Comparison of ENCODE assay signal across 11 cellular contexts in the genomic region with DNA sequence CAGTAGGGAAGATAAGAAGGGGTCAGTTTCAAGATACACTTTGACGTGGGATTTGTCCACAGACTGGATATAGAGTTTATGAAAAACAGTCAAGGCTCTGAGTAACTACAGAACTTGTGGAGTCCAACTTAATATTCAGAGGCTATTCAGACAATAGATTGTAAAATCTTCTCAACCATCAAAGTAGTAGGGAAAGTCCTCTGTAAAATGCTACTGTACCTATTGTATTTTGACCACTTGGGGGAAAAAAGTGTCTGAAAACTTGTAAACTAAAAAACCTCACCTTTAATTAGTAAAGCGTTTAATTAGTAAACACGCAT. TPM values are rescaled to one million over a fixed set of nuclear protein-coding genes. Genes with fewer than 3 reads are reported as not detected.
A peak's percentile ranks its signal among the peaks of the same experiment; 100 is the strongest.
DNase-seq lines count a peak whose midpoint lies in the region; ATAC-seq, FAIRE-seq and TF ChIP-seq lines count a peak whose summit lies in the region.
"Had no signal": no experiment of that assay in that cellular context is flagged by ENCODE, and none has a peak within 500 bp of the region (broad histone marks: within the 10 kb centered on the region; RNA-seq: fewer than 3 reads in every experiment).

No MANE protein-coding gene starts in this region.

- no peak for DNase-seq in T-helper 1 cell
- no peak for DNase-seq in Karpas-422
- no peak for DNase-seq in GM12878 (ENCODE audit: low read depth, low spot score)
- no peak for DNase-seq in gastrocnemius medialis
- DNase-seq in colonic mucosa, result no peak
- no peak for DNase-seq in ecto neural progenitor cell (ENCODE audit: low spot score)
- DNase-seq: kidney glomerular epithelial cell; stimulated activated naive CD4-positive, alpha-beta T cell treated with Interleukin-2 at 50 U/mL for 16 hours had no signal

- BruUV-seq in GM12878 (replicated peaks; lab: Mats Ljungman, UMichigan), result no TSS peak

- ATAC-seq in GM12878, result no peak
- ATAC-seq in gastrocnemius medialis, result no peak
- ATAC-seq in GM18909 (IDR thresholded peaks at IDR 0.05; ENCODE audit: poor library complexity, unreplicated experiment), result no peak

- H3K9me3 ChIP-seq in Karpas-422 (ENCODE audit: low read length) (no peaks in the 10 kb centered on the region), GM12878 (replicated peaks; ENCODE audit: control insufficient read depth, insufficient read depth, low read length) (no peaks in the 10 kb centered on the region), gastrocnemius medialis (no peaks in the 10 kb centered on the region), colonic mucosa (no peaks in the 10 kb centered on the region)

- WGBS in GM12878 (ENCODE audit: insufficient coverage, insufficient replicate concordance, low lambda C conversion rate, missing lambda C conversion rate), result 0% methylated on average over 3 of the region's 3 CpGs

- H3K79me2 ChIP-seq in Karpas-422 (ENCODE audit: low read length), result peaks cover 98% of the 10 kb centered on the region
- peaks cover 96% of the 10 kb centered on the region for H3K79me2 ChIP-seq in GM12878 (ENCODE audit: control insufficient read depth, insufficient read depth, low read length)

- no peak for TF ChIP-seq EP300 in GM12878 (IDR thresholded peaks at IDR 0.05; ENCODE audit: borderline replicate concordance in 1 of 2, control insufficient read depth in 1 of 2, low read depth in 2 of 2, low read length in 2 of 2)

- no peak for TF ChIP-seq POLR2A in GM12878 (IDR thresholded peaks at IDR 0.05; ENCODE audit: low read depth, low read length)
- TF ChIP-seq POLR2A in gastrocnemius medialis (IDR thresholded peaks at IDR 0.05), result no peak

- H3K9me3 Mint-ChIP-seq in T-helper 1 cell treated with Interleukin-12 subunit alpha and Interleukin-12 subunit beta and Interleukin-4 antibody, amounts not matched to agents 30 μg/mL and 1 μg/mL, for 36 hours, result no peaks in the 10 kb centered on the region

- no peak overlapping the region for H3K9ac ChIP-seq in Karpas-422 (ENCODE audit: low read length)
- peak overlapping the region; percentile 28 for H3K9ac ChIP-seq in GM12878 (ENCODE audit: control insufficient read depth, insufficient read depth, low read length)
- peak overlapping the region in 1 of 2 donors; percentile 37 for H3K9ac ChIP-seq in colonic mucosa (ENCODE audit: low read depth in 2 of 2, low read length in 2 of 2)

- no peak for FAIRE-seq in GM12878 (lab: Jason Lieb, UNC)

- H3K36me3 ChIP-seq in Karpas-422 (ENCODE audit: insufficient read depth, low read length), result peaks cover 5% of the 10 kb centered on the region; the same call in 1 of the 2 replicates
- H3K36me3 ChIP-seq in GM12878 (ENCODE audit: control insufficient read depth in 2 of 2, insufficient read depth in 2 of 2, low read length in 1 of 2), result peaks cover 1 to 5% of the 10 kb centered on the region in 2 experiments; a peak in 2 of 4 replicates
- no peaks in the 10 kb centered on the region for H3K36me3 ChIP-seq in gastrocnemius medialis
- H3K36me3 ChIP-seq in colonic mucosa, result no peaks in the 10 kb centered on the region

- no peak for TF ChIP-seq RAD21 in GM12878 (IDR thresholded peaks at IDR 0.05; ENCODE audit: insufficient read depth, low read depth, low read length)

- SMC1A ChIA-PET in GM12878 (lab: Charles Lee; ENCODE audit: uncharacterized antibody, unreplicated experiment), result interaction anchor here (1.1 to 5.7 kb wide), 11 partner anchors 7 to 112 kb away, joined by 3 to 67 read pairs (median 12); a partner anchor contains a TSS

- peak overlapping the region; percentile 71 for H3K27ac Mint-ChIP-seq in T-helper 1 cell treated with Interleukin-12 subunit alpha and Interleukin-12 subunit beta and Interleukin-4 antibody, amounts not matched to agents 30 μg/mL and 1 μg/mL, for 36 hours

- H4K20me1 ChIP-seq in Karpas-422 (ENCODE audit: insufficient read depth, low read depth, low read length) (peaks cover 40% of the 10 kb centered on the region), GM12878 (ENCODE audit: control insufficient read depth, insufficient read depth) (peaks cover 7% of the 10 kb centered on the region)

- H3K4me2 ChIP-seq in Karpas-422 (ENCODE audit: low read depth, low read length, poor library complexity, severe bottlenecking), result no peak overlapping the region
- peak overlapping the region; percentile 78 for H3K4me2 ChIP-seq in GM12878 (ENCODE audit: control insufficient read depth, insufficient read depth)

- peaks cover 30% of the 10 kb centered on the region for H3K36me3 Mint-ChIP-seq in T-helper 1 cell treated with Interleukin-12 subunit alpha and Interleukin-12 subunit beta and Interleukin-4 antibody, amounts not matched to agents 30 μg/mL and 1 μg/mL, for 36 hours (ENCODE audit: low read depth)

- in situ Hi-C loops in GM12878 (cut with MboI), result no loop called here
- in situ Hi-C loops in gastrocnemius medialis (cut with MboI; ENCODE audit: low sequenced_read_pairs in 4 of 4), result no loop called here

- H3K4me3 ChIP-seq in Karpas-422 (ENCODE audit: low read length) (no peak overlapping the region), GM12878 (peak overlapping the region; percentile 66), gastrocnemius medialis (no peak overlapping the region), colonic mucosa (no peak overlapping the region)

- TF ChIP-seq CTCF in GM12878 (IDR thresholded peaks at IDR 0.05 in 2 of 3, conservative IDR thresholded peaks at IDR 0.05 in 1 of 3; ENCODE audit: control insufficient read depth in 2 of 3, extremely low read depth in 1 of 3, insufficient read depth in 1 of 3, low read depth in 3 of 3, low read length in 3 of 3), result no peak
- TF ChIP-seq CTCF in gastrocnemius medialis (IDR thresholded peaks at IDR 0.05 in 4 of 5, conservative IDR thresholded peaks at IDR 0.05 in 1 of 5), result no peak
- no peak for TF ChIP-seq CTCF in colonic mucosa (IDR thresholded peaks at IDR 0.05)

- H3K4me1 ChIP-seq in Karpas-422 (ENCODE audit: low read length), result peaks cover 76% of the 10 kb centered on the region
- H3K4me1 ChIP-seq in GM12878 (ENCODE audit: control insufficient read depth, insufficient read depth, low read length), result peaks cover 31% of the 10 kb centered on the region
- H3K4me1 ChIP-seq in gastrocnemius medialis, result peaks cover 87 to 94% of the 10 kb centered on the region in 2 donors
- peaks cover 29% of the 10 kb centered on the region for H3K4me1 ChIP-seq in colonic mucosa

- POLR2A ChIA-PET in GM12878 (lab: Charles Lee), result interaction anchor here (0.5 to 3.6 kb wide), 7 partner anchors 7 to 30 kb away, joined by 3 to 17 read pairs (median 11); a partner anchor contains a TSS

- intact Hi-C loops in GM12878 (cut with micrococcal nuclease; ENCODE audit: unreplicated experiment), result no loop called here
- intact Hi-C loops in gastrocnemius medialis (cut with DNase I; ENCODE audit: low total_unique reads), result loop anchor here (5.0 kb wide), 2 partner anchors 145 to 285 kb away; a partner anchor contains a TSS
- intact Hi-C loops in colonic mucosa (cut with DNase I), result loop anchor here (5.0 kb wide), 1 partner anchor 35 kb away; no protein-coding TSS in a partner anchor

- RAD21 ChIA-PET in GM12878 (lab: Charles Lee; ENCODE audit: unreplicated experiment), result interaction anchor here (1.0 to 3.7 kb wide), 5 partner anchors 8 to 49 kb away, joined by 3 to 26 read pairs (median 5); no protein-coding TSS in a partner anchor

- H3K27ac ChIP-seq in Karpas-422 (ENCODE audit: low read length), result 0 out of 2 replicates have a peak overlapping the region, but pooled peaks have one; percentile 1
- H3K27ac ChIP-seq in GM12878 (ENCODE audit: control insufficient read depth, insufficient read depth), result peak overlapping the region; percentile 72
- peak overlapping the region; percentile 49 to 99 (median 98) for H3K27ac ChIP-seq in gastrocnemius medialis
- H3K27ac ChIP-seq in colonic mucosa, result no peak overlapping the region
- H3K27ac ChIP-seq: 22Rv1 had no signal

- H3K27me3 ChIP-seq in Karpas-422 (ENCODE audit: low read length), result no peaks in the 10 kb centered on the region
- H3K27me3 ChIP-seq in GM12878 (replicated peaks in 1 of 2; ENCODE audit: control insufficient read depth in 2 of 2, insufficient read depth in 2 of 2, low read length in 1 of 2), result no peaks in the 10 kb centered on the region
- no peaks in the 10 kb centered on the region for H3K27me3 ChIP-seq in gastrocnemius medialis
- H3K27me3 ChIP-seq in colonic mucosa, result no peaks in the 10 kb centered on the region

- CTCF ChIA-PET in GM12878 (lab: Yijun Ruan, JAX), result interaction anchor here (0.6 to 2.6 kb wide), 4 partner anchors 16 to 362 kb away, joined by 3 to 15 read pairs (median 8); no protein-coding TSS in a partner anchor

- H2AFZ ChIP-seq in Karpas-422 (ENCODE audit: low read length) (no peak overlapping the region), GM12878 (ENCODE audit: control insufficient read depth, low read depth, low read length) (no peak overlapping the region)

- peak overlapping the region; percentile 73 for H3K4me3 Mint-ChIP-seq in T-helper 1 cell treated with Interleukin-12 subunit alpha and Interleukin-12 subunit beta and Interleukin-4 antibody, amounts not matched to agents 30 μg/mL and 1 μg/mL, for 36 hours

- H3K9me2 ChIP-seq in Karpas-422 (replicated peaks; ENCODE audit: insufficient read depth, low read length), result no peaks in the 10 kb centered on the region

- H3K27me3 Mint-ChIP-seq in T-helper 1 cell treated with Interleukin-12 subunit alpha and Interleukin-12 subunit beta and Interleukin-4 antibody, amounts not matched to agents 30 μg/mL and 1 μg/mL, for 36 hours (ENCODE audit: low read depth), result no peaks in the 10 kb centered on the region

- H3K4me1 Mint-ChIP-seq in T-helper 1 cell treated with Interleukin-12 subunit alpha and Interleukin-12 subunit beta and Interleukin-4 antibody, amounts not matched to agents 30 μg/mL and 1 μg/mL, for 36 hours (ENCODE audit: low read depth), result peaks cover 65% of the 10 kb centered on the region

RNA-seq across cellular contexts. Expression of a gene that starts 10.5 kb away (rescaled TPM):
- 215 and 401 TPM in 2 replicates for total RNA-seq in Karpas-422 (2014; rRNA removed; shearing (Covaris generic); ENCODE audit: low replicate concordance)
- total RNA-seq in GM12878 (2013; cell fraction: nucleolus; rRNA removed), result 309 and 320 TPM in 2 replicates
- total RNA-seq in GM12878 (2014; rRNA removed) (334 and 416 TPM in 2 replicates), GM12878 (2014; rRNA removed; fragmentation: Illumina TruSeq; extraction: Trizol) (390 and 401 TPM in 2 replicates), GM12878 (2021) (348 and 360 TPM in 2 replicates), gastrocnemius medialis (100 to 1,000 TPM; 294 to 522 (median 353) TPM), colonic mucosa (100 to 1,000 TPM; 240 to 332 TPM)
- polyA plus RNA-seq in GM12878 (2011; ENCODE audit: low read depth), result 133 TPM
- polyA plus RNA-seq in GM12878 (2011; rRNA removed) (909 and 1,265 TPM in 2 replicates), GM12878 (2014; fragmentation: Illumina TruSeq; extraction: Trizol) (547 and 710 TPM in 2 replicates), GM12878 (2014; fragmentation: Nextera tagmentation; extraction: Ambion mirVana) (100 to 1,000 TPM; 268 to 424 TPM), GM12878 (2014; rRNA removed) (180 and 224 TPM in 2 replicates), GM12878 (2016; fragmentation: Nextera tagmentation; extraction: Ambion mirVana) (100 to 1,000 TPM; 232 to 423 TPM)
- 152 and 181 TPM in 2 replicates for polyA plus RNA-seq in GM12878 (2011; cell fraction: cytosol; rRNA removed)
- 120 and 153 TPM in 2 replicates for polyA plus RNA-seq in GM12878 (2011; cell fraction: nucleus; rRNA removed)
- 252 and 315 TPM in 2 replicates for polyA plus RNA-seq in GM12878 (2012)
- 326 and 414 TPM in 2 replicates for polyA minus RNA-seq in GM12878 (2011; rRNA and poly(A)+ RNA removed)
- polyA minus RNA-seq in GM12878 (2011; cell fraction: cytosol; rRNA and poly(A)+ RNA removed), result 268 and 284 TPM in 2 replicates
- 63.8 and 72.4 TPM in 2 replicates for polyA minus RNA-seq in GM12878 (2011; cell fraction: nucleus; rRNA and poly(A)+ RNA removed)
